ENCODE assay signal across 12 cellular contexts in genomic region chr10:63544418-63544817, GRCh38.
"Had no signal": no experiment of that assay in that cellular context is flagged by ENCODE, and none has a peak within 500 bp of the region (broad histone marks: within the 10 kb centered on the region; RNA-seq: fewer than 3 reads in every experiment).

No MANE protein-coding gene starts in this region.

- H3K4me3 ChIP-seq: esophagus muscularis mucosa, sigmoid colon, stomach, thoracic aorta had no signal

- H3K27me3 ChIP-seq: esophagus muscularis mucosa, sigmoid colon, stomach had no signal

- DNase-seq: activated CD4-positive, alpha-beta T cell treated with anti-CD3 and anti-CD28 coated beads for 48 hours; activated naive CD8-positive, alpha-beta T cell treated with anti-CD3 and anti-CD28 coated beads for 36 hours; foreskin fibroblast; head of caudate nucleus; sigmoid colon; stimulated activated CD4-positive, alpha-beta T cell treated with anti-CD3 and anti-CD28 coated beads, Interleukin-2, amount 100 ng/mL, for 48 hours; stomach; WERI-Rb-1 had no signal

- H3K27ac ChIP-seq: esophagus muscularis mucosa, sigmoid colon, stomach, thoracic aorta, WERI-Rb-1 had no signal

- ATAC-seq: left lobe of liver; natural killer cell treated with Interleukin-12 subunit alpha and Interleukin-12 subunit beta and Interleukin-15 and Interleukin-18, amount 100 ng/mL, for 72 hours had no signal

- H3K36me3 Mint-ChIP-seq: natural killer cell treated with Interleukin-12 subunit alpha and Interleukin-12 subunit beta and Interleukin-15 and Interleukin-18, amount 100 ng/mL, for 72 hours had no signal

- H3K4me3 Mint-ChIP-seq: activated naive CD8-positive, alpha-beta T cell treated with anti-CD3 and anti-CD28 coated beads for 36 hours; natural killer cell treated with Interleukin-12 subunit alpha and Interleukin-12 subunit beta and Interleukin-15 and Interleukin-18, amount 100 ng/mL, for 72 hours had no signal

- H3K9me3 ChIP-seq: esophagus muscularis mucosa, sigmoid colon, stomach, thoracic aorta had no signal

- H3K27me3 Mint-ChIP-seq: activated naive CD8-positive, alpha-beta T cell treated with anti-CD3 and anti-CD28 coated beads for 36 hours; natural killer cell treated with Interleukin-12 subunit alpha and Interleukin-12 subunit beta and Interleukin-15 and Interleukin-18, amount 100 ng/mL, for 72 hours had no signal

- H3K36me3 ChIP-seq: esophagus muscularis mucosa, sigmoid colon, stomach, thoracic aorta, WERI-Rb-1 had no signal

- H3K9me3 Mint-ChIP-seq: activated naive CD8-positive, alpha-beta T cell treated with anti-CD3 and anti-CD28 coated beads for 36 hours; natural killer cell treated with Interleukin-12 subunit alpha and Interleukin-12 subunit beta and Interleukin-15 and Interleukin-18, amount 100 ng/mL, for 72 hours had no signal

- H3K27ac Mint-ChIP-seq: activated naive CD8-positive, alpha-beta T cell treated with anti-CD3 and anti-CD28 coated beads for 36 hours; natural killer cell treated with Interleukin-12 subunit alpha and Interleukin-12 subunit beta and Interleukin-15 and Interleukin-18, amount 100 ng/mL, for 72 hours had no signal
